Comparison of ENCODE assay signal across 10 cellular contexts in the genomic region with DNA sequence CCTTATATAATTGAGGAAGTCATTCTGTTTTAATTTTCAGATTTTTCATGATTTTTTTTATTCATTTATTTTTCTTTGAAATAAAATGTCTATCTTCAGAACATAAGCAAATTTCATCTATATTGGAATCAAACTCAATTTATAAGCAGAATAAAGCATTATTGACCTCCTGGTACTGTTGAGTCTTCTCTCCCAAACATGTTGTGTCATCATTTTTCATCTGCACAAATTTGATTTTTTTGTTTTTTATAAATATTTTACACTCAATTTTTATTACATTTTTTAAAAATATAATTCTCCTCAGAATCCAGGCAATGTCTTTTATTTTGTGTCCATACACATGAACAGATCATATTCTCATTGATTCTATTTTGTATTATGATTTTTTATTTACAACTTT.
"Had no signal": no experiment of that assay in that cellular context is flagged by ENCODE, and none has a peak within 500 bp of the region (broad histone marks: within the 10 kb centered on the region; RNA-seq: fewer than 3 reads in every experiment).

No MANE protein-coding gene starts in this region.

- H3K4me1 ChIP-seq: HAP-1 had no signal

- H3K9me3 ChIP-seq: HAP-1 had no signal

- ATAC-seq: GM23338, HCT116 had no signal

- H3K4me3 ChIP-seq: GM23248, GM23338, HAP-1 had no signal

- H3K27ac Mint-ChIP-seq: GM23338, HFFc6 had no signal

- H3K27ac ChIP-seq: GM23248 had no signal

- DNase-seq: GM23248, GOT3, H7, HCEC 1CT, HFFc6 had no signal

- H3K36me3 ChIP-seq: HAP-1 had no signal

- H3K4me1 Mint-ChIP-seq: GM23338 had no signal

- FAIRE-seq: H1, H54 had no signal

- H2AFZ ChIP-seq: GM23248, GM23338 had no signal

- H3K4me3 Mint-ChIP-seq: GM23338, HFFc6 had no signal

- H3K9ac ChIP-seq: GM23248 had no signal

- H3K4me2 ChIP-seq: GM23338 had no signal
